8 cellular contexts compared by ENCODE assay signal in genomic region chr7:66100408-66101050, GRCh38. TPM values are rescaled to one million over a fixed set of nuclear protein-coding genes. Genes with fewer than 3 reads are reported as not detected.
A peak's percentile ranks its signal among the peaks of the same experiment; 100 is the strongest.
DNase-seq lines count a peak whose midpoint lies in the region; ATAC-seq and TF ChIP-seq lines count a peak whose summit lies in the region.

No MANE protein-coding gene starts in this region.

- peak; percentile 8 for ATAC-seq in HG02973 (IDR thresholded peaks at IDR 0.05; ENCODE audit: unreplicated experiment)
- no peak for ATAC-seq in HG03175 (IDR thresholded peaks at IDR 0.05; ENCODE audit: unreplicated experiment)
- ATAC-seq in HG02588 (IDR thresholded peaks at IDR 0.05; ENCODE audit: unreplicated experiment): no peak

- no peaks in the 10 kb centered on the region for H3K36me3 ChIP-seq in CD4-positive, alpha-beta memory T cell (ENCODE audit: insufficient read depth, low read length)
- no peaks in the 10 kb centered on the region for H3K36me3 ChIP-seq in mucosa of stomach (ENCODE audit: control insufficient read depth, insufficient read depth, low read length)

- H3K27me3 Mint-ChIP-seq in CD4-positive, alpha-beta memory T cell: no peaks in the 10 kb centered on the region

- H3K4me1 Mint-ChIP-seq in CD4-positive, alpha-beta memory T cell: peaks cover 7 to 12% (median 11%) of the 10 kb centered on the region in 4 donors

- H3K27ac ChIP-seq in CD4-positive, alpha-beta memory T cell (ENCODE audit: low read depth, low read length): peak overlapping the region; percentile 50

- peak overlapping the region; percentile 18 to 78 for H3K4me3 ChIP-seq in CD4-positive, alpha-beta memory T cell (ENCODE audit: low read length in 2 of 2)
- H3K4me3 ChIP-seq in astrocyte of the spinal cord (ENCODE audit: low read depth, low read length) (peak overlapping the region; percentile 37), mucosa of stomach (ENCODE audit: low read length) (peak overlapping the region; percentile 43)

- peak overlapping the region; percentile 85 to 95 (median 90) for H3K4me3 Mint-ChIP-seq in CD4-positive, alpha-beta memory T cell

- H3K36me3 Mint-ChIP-seq in CD4-positive, alpha-beta memory T cell: no peaks in the 10 kb centered on the region

- no peak for TF ChIP-seq CTCF in astrocyte of the spinal cord (IDR thresholded peaks at IDR 0.05; ENCODE audit: low read depth, low read length)

- peak overlapping the region; percentile 77 for H3K9ac ChIP-seq in mucosa of stomach (ENCODE audit: low read length)

- H3K27me3 ChIP-seq in CD4-positive, alpha-beta memory T cell (ENCODE audit: insufficient read depth, low read length): no peaks in the 10 kb centered on the region
- no peaks in the 10 kb centered on the region for H3K27me3 ChIP-seq in mucosa of stomach (ENCODE audit: control insufficient read depth, insufficient read depth, low read length)

- peaks cover 7% of the 10 kb centered on the region for H3K4me1 ChIP-seq in CD4-positive, alpha-beta memory T cell (ENCODE audit: insufficient read depth, low read length)
- H3K4me1 ChIP-seq in mucosa of stomach (ENCODE audit: control insufficient read depth, insufficient read depth, low read length): peaks cover 8% of the 10 kb centered on the region

- no peaks in the 10 kb centered on the region for H3K9me3 ChIP-seq in CD4-positive, alpha-beta memory T cell (ENCODE audit: control insufficient read depth in 1 of 2, low read length in 2 of 2)
- H3K9me3 ChIP-seq in mucosa of stomach (ENCODE audit: control insufficient read depth, low read length): no peaks in the 10 kb centered on the region

- H3K27ac Mint-ChIP-seq in CD4-positive, alpha-beta memory T cell: peak overlapping the region; percentile 78 to 96 (median 92)

- H3K9me3 Mint-ChIP-seq in CD4-positive, alpha-beta memory T cell: no peaks in the 10 kb centered on the region

- in situ Hi-C loops in astrocyte of the spinal cord (cut with HindIII; ENCODE audit: low sequenced_read_pairs): no loop called here

- no peak for DNase-seq in CD4-positive, alpha-beta memory T cell
- DNase-seq in astrocyte of the spinal cord (ENCODE audit: low read depth, low spot score): no peak
- no peak for DNase-seq in iPS-NIHi11 (ENCODE audit: low spot score)
- no peak for DNase-seq in mucosa of gallbladder (ENCODE audit: low spot score)

- POLR2A ChIA-PET in CD4-positive, alpha-beta memory T cell (lab: Charles Lee; ENCODE audit: partially characterized antibody): interaction anchor here (0.8 to 1.2 kb wide), 2 partner anchors 14 to 349 kb away, joined by 3 to 7 read pairs; partner anchors contain the start of gene CRCP

- intact Hi-C loops in CD4-positive, alpha-beta memory T cell (cut with micrococcal nuclease): loop anchor here (1.0 kb wide), 1 partner anchor 15 kb away; no protein-coding TSS in a partner anchor

- CTCF ChIA-PET in CD4-positive, alpha-beta memory T cell (lab: Charles Lee; ENCODE audit: partially characterized antibody): no interaction called here

RNA-seq across cellular contexts. Expression of gene CRCP, which starts 14.1 kb away (rescaled TPM):
- total RNA-seq in CD4-positive, alpha-beta memory T cell: 10 to 100 TPM; 32.8 to 36.8 TPM
- polyA plus RNA-seq in CD4-positive, alpha-beta memory T cell: 10 to 100 TPM; 21.2 to 42.3 TPM
- total RNA-seq in mucosa of gallbladder: 30.4 TPM

RNA-seq across cellular contexts. Expression of gene ASL, which starts 24.9 kb away (rescaled TPM):
- total RNA-seq in CD4-positive, alpha-beta memory T cell: 10 to 100 TPM; 11.8 to 13.7 TPM
- 10 to 100 TPM; 10.8 to 15.2 TPM for polyA plus RNA-seq in CD4-positive, alpha-beta memory T cell
- total RNA-seq in mucosa of gallbladder: 138 TPM
